11 cellular contexts compared by ENCODE assay signal in genomic region chr9:79686381-79687130, GRCh38.
A peak's percentile ranks its signal among the peaks of the same experiment; 100 is the strongest.
DNase-seq lines count a peak whose midpoint lies in the region; ATAC-seq, FAIRE-seq and TF ChIP-seq lines count a peak whose summit lies in the region.
"Had no signal": no experiment of that assay in that cellular context is flagged by ENCODE, and none has a peak within 500 bp of the region (broad histone marks: within the 10 kb centered on the region; RNA-seq: fewer than 3 reads in every experiment).

No MANE protein-coding gene starts in this region.

- FAIRE-seq in astrocyte (lab: Jason Lieb, UNC) = peak; percentile 98

- H3K4me3 Mint-ChIP-seq in astrocyte (ENCODE audit: unreplicated experiment) (no peak overlapping the region), endothelial cell (ENCODE audit: unreplicated experiment) (no peak overlapping the region)

- H3K79me2 ChIP-seq in astrocyte (ENCODE audit: insufficient read depth, low read length) = peaks cover 8% of the 10 kb centered on the region

- peak overlapping the region; percentile 87 for H3K27ac ChIP-seq in astrocyte (ENCODE audit: low read depth, low read length)
- H3K27ac ChIP-seq: tibial nerve had no signal

- H3K36me3 Mint-ChIP-seq in astrocyte (ENCODE audit: low read depth, unreplicated experiment) = peaks cover 14% of the 10 kb centered on the region
- peaks cover 10% of the 10 kb centered on the region for H3K36me3 Mint-ChIP-seq in endothelial cell (ENCODE audit: low read depth, unreplicated experiment)

- no peaks in the 10 kb centered on the region for H3K27me3 ChIP-seq in astrocyte (ENCODE audit: insufficient read depth, low read length)
- H3K27me3 ChIP-seq: tibial nerve had no signal

- peak; percentile 94 for DNase-seq in AG10803 (ENCODE audit: low read depth)
- peak; percentile 91 for DNase-seq in HCEC 1CT
- DNase-seq in astrocyte (ENCODE audit: low read depth) = peak; percentile 99
- DNase-seq in kidney tubule cell (ENCODE audit: low spot score) = peak; percentile 31
- no peak for DNase-seq in NCI-H1092 (lab: John Stamatoyannopoulos, UW)
- DNase-seq in endothelial cell (ENCODE audit: low spot score) = no peak
- DNase-seq: activated gamma-delta T cell had no signal

- H3K27me3 Mint-ChIP-seq in astrocyte (ENCODE audit: low read depth, unreplicated experiment) (no peaks in the 10 kb centered on the region), endothelial cell (ENCODE audit: unreplicated experiment) (no peaks in the 10 kb centered on the region)

- no peaks in the 10 kb centered on the region for H3K9me3 Mint-ChIP-seq in astrocyte (ENCODE audit: unreplicated experiment)
- H3K9me3 Mint-ChIP-seq in endothelial cell (ENCODE audit: unreplicated experiment) = no peaks in the 10 kb centered on the region

- ATAC-seq in GM18519 (IDR thresholded peaks at IDR 0.05; ENCODE audit: low FRiP score, unreplicated experiment) (no peak), GM19328 (IDR thresholded peaks at IDR 0.05; ENCODE audit: unreplicated experiment) (no peak)

- no peak overlapping the region for H3K4me3 ChIP-seq in AG10803 (ENCODE audit: low read length)
- H3K4me3 ChIP-seq in astrocyte (ENCODE audit: insufficient read depth, low read depth, low read length) = no peak overlapping the region
- H3K4me3 ChIP-seq: HAP-1, tibial nerve had no signal

- H3K27ac Mint-ChIP-seq in astrocyte (ENCODE audit: unreplicated experiment) (peak overlapping the region; percentile 48), endothelial cell (ENCODE audit: unreplicated experiment) (no peak overlapping the region)

- H3K36me3 ChIP-seq in astrocyte (ENCODE audit: insufficient read depth, low read length) = no peaks in the 10 kb centered on the region
- H3K36me3 ChIP-seq: HAP-1, tibial nerve had no signal

- peak; percentile 35 for TF ChIP-seq CTCF in AG10803 (conservative IDR thresholded peaks at IDR 0.05; ENCODE audit: low read length)
- TF ChIP-seq CTCF in astrocyte (IDR thresholded peaks at IDR 0.05; ENCODE audit: insufficient read depth, low read depth, low read length) = no peak
- TF ChIP-seq CTCF in endothelial cell (IDR thresholded peaks at IDR 0.05; ENCODE audit: unreplicated experiment) = no peak

- no peaks in the 10 kb centered on the region for H3K9me3 ChIP-seq in astrocyte (ENCODE audit: insufficient read depth, low read depth, low read length)
- H3K9me3 ChIP-seq: HAP-1, tibial nerve had no signal

- H3K4me1 Mint-ChIP-seq in astrocyte (ENCODE audit: low read depth, unreplicated experiment) (peaks cover 61% of the 10 kb centered on the region), endothelial cell (ENCODE audit: unreplicated experiment) (peaks cover 16% of the 10 kb centered on the region)

- no peak overlapping the region for H2AFZ ChIP-seq in astrocyte (ENCODE audit: low read depth, low read length)

- H3K9ac ChIP-seq in astrocyte (ENCODE audit: low read length) = peak overlapping the region; percentile 30

- peak overlapping the region; percentile 68 for H3K4me2 ChIP-seq in astrocyte (ENCODE audit: low read length)

- H3K4me1 ChIP-seq in astrocyte (ENCODE audit: insufficient read depth, low read length) = peaks cover 35% of the 10 kb centered on the region

- peaks cover 7% of the 10 kb centered on the region for H4K20me1 ChIP-seq in astrocyte (ENCODE audit: insufficient read depth, low read length)

Comparison
In these comparisons a context has a peak if more than half of its experiments do, and no peak if none do; other contexts are left out.
1. DNase-seq: peak in AG10803 (single experiment), HCEC 1CT (single experiment), astrocyte (single experiment) and kidney tubule cell (single experiment); none in NCI-H1092 (single experiment) and endothelial cell (single experiment).